9 cellular contexts compared by ENCODE assay signal in genomic region chr12:53098354-53098981, GRCh38. TPM values are rescaled to one million over a fixed set of nuclear protein-coding genes. Genes with fewer than 3 reads are reported as not detected.
DNase-seq lines count a peak whose midpoint lies in the region; ATAC-seq and TF ChIP-seq lines count a peak whose summit lies in the region.
"Had no signal": no experiment of that assay in that cellular context is flagged by ENCODE, and none has a peak within 500 bp of the region (broad histone marks: within the 10 kb centered on the region; RNA-seq: fewer than 3 reads in every experiment).

No MANE protein-coding gene starts in this region.

- H3K36me3 ChIP-seq in Caco-2 (ENCODE audit: control insufficient read depth, insufficient read depth, low read length) (no peaks in the 10 kb centered on the region), OCI-LY7 (ENCODE audit: insufficient read depth, low read length) (no peaks in the 10 kb centered on the region), brain microvascular endothelial cell (replicated peaks) (peaks cover 10% of the 10 kb centered on the region), kidney epithelial cell (ENCODE audit: control insufficient read depth, insufficient read depth, low read length) (no peaks in the 10 kb centered on the region)

- H3K9me3 ChIP-seq in Caco-2 = no peaks in the 10 kb centered on the region
- no peaks in the 10 kb centered on the region for H3K9me3 ChIP-seq in OCI-LY7 (ENCODE audit: low read length)

- no peak for DNase-seq in Caco-2
- no peak for DNase-seq in OCI-LY7 (ENCODE audit: low spot score)
- DNase-seq in brain microvascular endothelial cell = peak; percentile 77
- DNase-seq in kidney epithelial cell (ENCODE audit: low read depth) = no peak
- DNase-seq in NCI-H187 (lab: John Stamatoyannopoulos, UW) = no peak

- ATAC-seq in HG02852 (IDR thresholded peaks at IDR 0.05; ENCODE audit: unreplicated experiment) (no peak), HG03439 (IDR thresholded peaks at IDR 0.05; ENCODE audit: unreplicated experiment) (no peak)

- CTCF ChIA-PET in Caco-2 (lab: Charles Lee) = interaction anchor here (0.8 to 7.5 kb wide), 6 partner anchors 12 to 45 kb away, joined by 3 to 95 read pairs (median 4); partner anchors contain the start of gene SPRYD3
- CTCF ChIA-PET in OCI-LY7 (lab: Charles Lee; ENCODE audit: unreplicated experiment) = interaction anchor here (0.9 to 2.3 kb wide), 3 partner anchors 19 to 45 kb away, joined by 4 to 9 read pairs (median 4); partner anchors contain the start of gene SPRYD3

- no peaks in the 10 kb centered on the region for H3K9me2 ChIP-seq in OCI-LY7 (ENCODE audit: insufficient read depth, low read length)

- TF ChIP-seq CTCF in Caco-2 (IDR thresholded peaks at IDR 0.05; ENCODE audit: insufficient read depth in 1 of 2, low read depth in 1 of 2, low read length in 1 of 2, severe bottlenecking in 1 of 2, unreplicated experiment in 1 of 2) (no peak), OCI-LY7 (conservative IDR thresholded peaks at IDR 0.05; ENCODE audit: low read length) (no peak), brain microvascular endothelial cell (IDR thresholded peaks at IDR 0.05; ENCODE audit: low read depth, low read length, missing control alignments) (no peak), kidney epithelial cell (IDR thresholded peaks at IDR 0.05; ENCODE audit: insufficient read depth, low read length, poor library complexity, severe bottlenecking) (no peak)

- H3K27me3 Mint-ChIP-seq in Caco-2 (ENCODE audit: insufficient read depth, unreplicated experiment) = no peaks in the 10 kb centered on the region
- H3K27me3 Mint-ChIP-seq in stimulated activated naive CD8-positive, alpha-beta T cell treated with anti-CD3 and anti-CD28 coated beads, Interleukin-15, Interleukin-2, amounts not matched to agents 100 ng/mL and 50 ng/mL, for 24 hours = no peaks in the 10 kb centered on the region

- peaks cover 41% of the 10 kb centered on the region for H3K4me1 Mint-ChIP-seq in Caco-2 (ENCODE audit: low read depth, unreplicated experiment)
- H3K4me1 Mint-ChIP-seq in stimulated activated naive CD8-positive, alpha-beta T cell treated with anti-CD3 and anti-CD28 coated beads, Interleukin-15, Interleukin-2, amounts not matched to agents 100 ng/mL and 50 ng/mL, for 24 hours (ENCODE audit: low read depth) = peaks cover 64% of the 10 kb centered on the region

- no peaks in the 10 kb centered on the region for H3K9me3 Mint-ChIP-seq in Caco-2 (ENCODE audit: unreplicated experiment)
- no peaks in the 10 kb centered on the region for H3K9me3 Mint-ChIP-seq in stimulated activated naive CD8-positive, alpha-beta T cell treated with anti-CD3 and anti-CD28 coated beads, Interleukin-15, Interleukin-2, amounts not matched to agents 100 ng/mL and 50 ng/mL, for 24 hours

- H2AFZ ChIP-seq in OCI-LY7 (ENCODE audit: low read length) = peak overlapping the region; percentile 62; the same call in 1 of the 2 replicates

- POLR2A ChIA-PET in Caco-2 (lab: Charles Lee) = interaction anchor here (1.0 kb wide), 1 partner anchor 19 kb away, joined by 3 read pairs; the partner anchor contains the start of gene SPRYD3
- POLR2A ChIA-PET in OCI-LY7 (lab: Charles Lee) = interaction anchor here (1.2 to 1.5 kb wide), 4 partner anchors 19 to 51 kb away, joined by 3 to 5 read pairs (median 4); partner anchors contain the start of gene SPRYD3

- peak overlapping the region; percentile 68 for H3K4me2 ChIP-seq in OCI-LY7 (ENCODE audit: low read length)

- H3K27ac Mint-ChIP-seq in Caco-2 (ENCODE audit: unreplicated experiment) = no peak overlapping the region
- peak overlapping the region; percentile 92 for H3K27ac Mint-ChIP-seq in stimulated activated naive CD8-positive, alpha-beta T cell treated with anti-CD3 and anti-CD28 coated beads, Interleukin-15, Interleukin-2, amounts not matched to agents 100 ng/mL and 50 ng/mL, for 24 hours

- H3K36me3 Mint-ChIP-seq in Caco-2 (ENCODE audit: insufficient read depth, unreplicated experiment) = peaks cover 6% of the 10 kb centered on the region
- H3K36me3 Mint-ChIP-seq in stimulated activated naive CD8-positive, alpha-beta T cell treated with anti-CD3 and anti-CD28 coated beads, Interleukin-15, Interleukin-2, amounts not matched to agents 100 ng/mL and 50 ng/mL, for 24 hours (ENCODE audit: low read depth) = no peaks in the 10 kb centered on the region

- H3K4me3 Mint-ChIP-seq in Caco-2 (ENCODE audit: unreplicated experiment) = peak overlapping the region; percentile 68
- H3K4me3 Mint-ChIP-seq in stimulated activated naive CD8-positive, alpha-beta T cell treated with anti-CD3 and anti-CD28 coated beads, Interleukin-15, Interleukin-2, amounts not matched to agents 100 ng/mL and 50 ng/mL, for 24 hours = peak overlapping the region; percentile 82

- no peak overlapping the region for H3K27ac ChIP-seq in OCI-LY7 (ENCODE audit: low read depth, low read length, poor library complexity, severe bottlenecking)
- peak overlapping the region; percentile 97 for H3K27ac ChIP-seq in brain microvascular endothelial cell
- H3K27ac ChIP-seq: HL-60 had no signal

- H3K27me3 ChIP-seq in Caco-2 (replicated peaks; ENCODE audit: control insufficient read depth, insufficient read depth, low read length) = no peaks in the 10 kb centered on the region
- no peaks in the 10 kb centered on the region for H3K27me3 ChIP-seq in brain microvascular endothelial cell (replicated peaks)
- no peaks in the 10 kb centered on the region for H3K27me3 ChIP-seq in kidney epithelial cell (ENCODE audit: control insufficient read depth, insufficient read depth, low read length)

- no peaks in the 10 kb centered on the region for H3K79me2 ChIP-seq in OCI-LY7 (ENCODE audit: insufficient read depth, low read depth, low read length)

- H3K4me3 ChIP-seq in Caco-2 (ENCODE audit: low read depth, low read length) = peak overlapping the region; percentile 54
- peak overlapping the region; percentile 57 for H3K4me3 ChIP-seq in OCI-LY7 (ENCODE audit: low read depth, low read length, poor library complexity, severe bottlenecking)
- peak overlapping the region; percentile 75 for H3K4me3 ChIP-seq in brain microvascular endothelial cell (ENCODE audit: low read depth, low read length)
- peak overlapping the region; percentile 63 for H3K4me3 ChIP-seq in kidney epithelial cell (ENCODE audit: low read depth, low read length)

- BruUV-seq in Caco-2 (replicated peaks; lab: Mats Ljungman, UMichigan) (no TSS peak), OCI-LY7 (replicated peaks; lab: Mats Ljungman, UMichigan) (no TSS peak)

- H3K4me1 ChIP-seq in Caco-2 (peaks cover 29% of the 10 kb centered on the region), OCI-LY7 (ENCODE audit: insufficient read depth, low read length, poor library complexity, severe bottlenecking) (peaks cover 32% of the 10 kb centered on the region)

- in situ Hi-C loops in brain microvascular endothelial cell (cut with HindIII; ENCODE audit: low pct_ligation_motif_present, low sequenced_read_pairs) = no loop called here

- intact Hi-C loops in Caco-2 (cut with micrococcal nuclease; ENCODE audit: unreplicated experiment) = no loop called here
- intact Hi-C loops in OCI-LY7 (cut with micrococcal nuclease; ENCODE audit: unreplicated experiment) = no loop called here

- no peaks in the 10 kb centered on the region for H4K20me1 ChIP-seq in OCI-LY7 (ENCODE audit: insufficient read depth, low read length)

RNA-seq across cellular contexts. Expression of gene IGFBP6, which starts 1.0 kb away (rescaled TPM):
- total RNA-seq in Caco-2 (2022) (34.7 and 43.3 TPM in 2 replicates), OCI-LY7 (2022) (1.2 and 2.9 TPM in 2 replicates), kidney epithelial cell (21.4 and 33.7 TPM in 2 replicates)
- total RNA-seq in OCI-LY7 (2014; rRNA removed; shearing (Covaris generic)) = not detected in 2 replicates

RNA-seq across cellular contexts. Expression of gene SOAT2, which starts 4.8 kb away (rescaled TPM):
- total RNA-seq in Caco-2 (2022) (6.5 and 9.7 TPM in 2 replicates), OCI-LY7 (2022) (1.2 and 1.8 TPM in 2 replicates), kidney epithelial cell (0.07 TPM in 1 of 2 replicates, not detected in the other)
- total RNA-seq in OCI-LY7 (2014; rRNA removed; shearing (Covaris generic)) = 0.06 and 0.08 TPM in 2 replicates

RNA-seq across cellular contexts. Expression of gene SPRYD3, which starts 19.3 kb away (rescaled TPM):
- total RNA-seq in Caco-2 (2022) (8.2 and 8.8 TPM in 2 replicates), OCI-LY7 (2022) (17.2 and 20.5 TPM in 2 replicates), kidney epithelial cell (32.0 and 32.3 TPM in 2 replicates)
- total RNA-seq in OCI-LY7 (2014; rRNA removed; shearing (Covaris generic)) = 7.3 and 10.9 TPM in 2 replicates

RNA-seq across cellular contexts. Expression of gene TNS2, which starts 48.6 kb away (rescaled TPM):
- total RNA-seq in Caco-2 (2022) (2.4 and 4.4 TPM in 2 replicates), OCI-LY7 (2022) (1.3 and 1.6 TPM in 2 replicates), kidney epithelial cell (3.8 and 10.1 TPM in 2 replicates)
- 0.25 TPM in 1 of 2 replicates, not detected in the other for total RNA-seq in OCI-LY7 (2014; rRNA removed; shearing (Covaris generic))
